ENCODE assay signal across 25 cellular contexts in the genomic region with DNA sequence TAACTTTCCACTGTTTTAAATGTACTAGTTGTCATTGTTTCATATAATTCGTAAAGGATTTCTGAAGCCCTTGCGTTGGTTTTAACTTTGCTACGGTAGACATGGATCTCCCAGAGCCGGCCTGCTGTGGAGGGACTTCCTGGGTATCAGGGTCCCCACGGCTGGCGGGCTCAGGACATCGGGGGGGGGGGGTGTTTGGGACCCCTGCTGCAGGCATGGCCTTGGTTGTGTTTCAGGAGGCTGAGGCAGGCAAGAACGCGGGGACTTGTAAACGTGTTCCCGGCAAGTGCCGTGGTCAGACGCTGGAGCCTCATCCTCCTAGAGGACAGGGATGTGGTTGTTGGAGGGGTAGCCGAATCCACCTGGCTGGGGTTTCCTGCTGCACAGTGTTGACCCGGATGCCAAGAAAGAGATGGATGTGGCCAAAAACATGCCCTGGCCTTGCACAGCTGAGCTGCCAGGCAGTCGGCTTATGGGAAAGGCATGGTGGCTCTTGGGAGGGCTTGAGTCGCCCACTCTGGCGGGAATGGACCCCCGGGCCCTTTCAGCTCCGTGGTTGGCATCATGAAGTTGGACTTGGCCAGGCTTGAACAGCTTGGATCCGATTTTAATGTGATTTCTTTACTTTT.
"Had no signal": no experiment of that assay in that cellular context is flagged by ENCODE, and none has a peak within 500 bp of the region (broad histone marks: within the 10 kb centered on the region; RNA-seq: fewer than 3 reads in every experiment).

No MANE protein-coding gene starts in this region.

- H3K4me3 Mint-ChIP-seq: activated CD4-positive, alpha-beta memory T cell treated with anti-CD3 and anti-CD28 coated beads, Interleukin-2, amount 10 ng/mL, durations not matched to agents 7 days and 5 days; activated CD4-positive, alpha-beta T cell treated with anti-CD3 and anti-CD28 coated beads, Interleukin-2, amount 10 ng/mL, durations not matched to agents 7 days and 5 days; activated T-cell treated with anti-CD3 and anti-CD28 coated beads, Interleukin-2, amount 50 U/mL, for 4 hours; activated T-helper 17 cell treated with anti-CD3 and anti-CD28 coated beads, Interleukin-2, amount 50 U/mL, for 72 hours; central memory CD8-positive, alpha-beta T cell; dendritic cell treated with granulocyte-macrophage colony-stimulating factor and Interleukin-4, amounts not matched to agents 40 ng/mL and 50 ng/mL, for 4 days; naive B cell; neural crest cell; T-helper 17 cell had no signal

- H3K9me3 ChIP-seq: esophagus squamous epithelium, right atrium auricular region, tibial nerve had no signal

- H3K27ac Mint-ChIP-seq: activated CD4-positive, alpha-beta memory T cell treated with anti-CD3 and anti-CD28 coated beads, Interleukin-2, amount 10 ng/mL, durations not matched to agents 7 days and 5 days; activated T-helper 17 cell treated with anti-CD3 and anti-CD28 coated beads, Interleukin-2, amount 50 U/mL, for 72 hours; dendritic cell treated with granulocyte-macrophage colony-stimulating factor and Interleukin-4, amounts not matched to agents 40 ng/mL and 50 ng/mL, for 4 days; naive B cell; T-helper 17 cell had no signal

- H3K27me3 ChIP-seq: esophagus squamous epithelium, right atrium auricular region, tibial nerve had no signal

- H3K4me3 ChIP-seq: esophagus squamous epithelium, right atrium auricular region, tibial nerve had no signal

- ATAC-seq: activated naive CD4-positive, alpha-beta T cell treated with anti-CD3 and anti-CD28 coated beads, Interleukin-2, amount 50 U/mL, for 72 hours; activated T-cell treated with anti-CD3 and anti-CD28 coated beads, Interleukin-2, amount 50 U/mL, for 4 hours; activated T-helper 17 cell treated with anti-CD3 and anti-CD28 coated beads, Interleukin-2, amount 50 U/mL, for 72 hours; left cardiac atrium; T-helper 17 cell had no signal

- FAIRE-seq: bronchial epithelial cell, keratinocyte had no signal

- DNase-seq: activated CD4-positive, alpha-beta memory T cell treated with anti-CD3 and anti-CD28 coated beads, Interleukin-2, amount 10 ng/mL, durations not matched to agents 7 days and 5 days; activated CD4-positive, alpha-beta T cell treated with anti-CD3 and anti-CD28 coated beads for 1 hour; activated CD4-positive, alpha-beta T cell treated with anti-CD3 and anti-CD28 coated beads, Interleukin-2, amount 10 ng/mL, durations not matched to agents 7 days and 5 days; activated gamma-delta T cell treated with Interleukin-2 at 50 U/mL for 16 hours; activated T-cell treated with anti-CD3 and anti-CD28 coated beads, Interleukin-2, amount 50 U/mL, for 4 hours; esophagus squamous epithelium; foreskin melanocyte; left cardiac atrium; mammary epithelial cell; naive B cell; occipital lobe; stimulated activated CD4-positive, alpha-beta T cell treated with anti-CD3 and anti-CD28 coated beads, Interleukin-2, amount 100 ng/mL, for 48 hours; stimulated activated naive CD4-positive, alpha-beta T cell treated with Interleukin-2 at 50 U/mL for 16 hours; T-helper 17 cell; T1000 had no signal

- H3K4me1 ChIP-seq: esophagus squamous epithelium, right atrium auricular region, tibial nerve had no signal

- H3K4me1 Mint-ChIP-seq: activated CD4-positive, alpha-beta memory T cell treated with anti-CD3 and anti-CD28 coated beads, Interleukin-2, amount 10 ng/mL, durations not matched to agents 7 days and 5 days; activated T-helper 17 cell treated with anti-CD3 and anti-CD28 coated beads, Interleukin-2, amount 50 U/mL, for 72 hours; neural crest cell had no signal

- H3K27ac ChIP-seq: epithelial cell of prostate, esophagus squamous epithelium, right atrium auricular region, tibial nerve had no signal

- H3K9me3 Mint-ChIP-seq: activated CD4-positive, alpha-beta memory T cell treated with anti-CD3 and anti-CD28 coated beads, Interleukin-2, amount 10 ng/mL, durations not matched to agents 7 days and 5 days; activated CD4-positive, alpha-beta T cell treated with anti-CD3 and anti-CD28 coated beads, Interleukin-2, amount 10 ng/mL, durations not matched to agents 7 days and 5 days; activated naive CD4-positive, alpha-beta T cell treated with anti-CD3 and anti-CD28 coated beads, Interleukin-2, amount 50 U/mL, for 72 hours; activated T-cell treated with anti-CD3 and anti-CD28 coated beads, Interleukin-2, amount 50 U/mL, for 4 hours; activated T-helper 17 cell treated with anti-CD3 and anti-CD28 coated beads, Interleukin-2, amount 50 U/mL, for 72 hours; central memory CD8-positive, alpha-beta T cell; dendritic cell treated with granulocyte-macrophage colony-stimulating factor and Interleukin-4, amounts not matched to agents 40 ng/mL and 50 ng/mL, for 4 days; naive B cell; neural crest cell had no signal

- H3K27me3 Mint-ChIP-seq: activated CD4-positive, alpha-beta memory T cell treated with anti-CD3 and anti-CD28 coated beads, Interleukin-2, amount 10 ng/mL, durations not matched to agents 7 days and 5 days; activated CD4-positive, alpha-beta T cell treated with anti-CD3 and anti-CD28 coated beads, Interleukin-2, amount 10 ng/mL, durations not matched to agents 7 days and 5 days; activated T-helper 17 cell treated with anti-CD3 and anti-CD28 coated beads, Interleukin-2, amount 50 U/mL, for 72 hours; central memory CD8-positive, alpha-beta T cell; dendritic cell treated with granulocyte-macrophage colony-stimulating factor and Interleukin-4, amounts not matched to agents 40 ng/mL and 50 ng/mL, for 4 days; naive B cell; T-helper 17 cell had no signal
